ENCODE assay signal across 1 cellular context in genomic region chr2:189951791-189952535, GRCh38.
TF ChIP-seq lines count a peak whose summit lies in the region.

No MANE protein-coding gene starts in this region.

TF ChIP-seq in GM12878, 131 proteins besides CTCF, POLR2A, EP300 and RAD21 (continued from another document):
- no peak for TF ChIP-seq SMAD5 (IDR thresholded peaks at IDR 0.05; ENCODE audit: low read depth)
- no peak for TF ChIP-seq BCL11A (IDR thresholded peaks at IDR 0.05; ENCODE audit: low read depth, low read length)
- TF ChIP-seq SRF (IDR thresholded peaks at IDR 0.05; ENCODE audit: low read depth in 2 of 2, low read length in 2 of 2), result no peak
- TF ChIP-seq ZNF687 (IDR thresholded peaks at IDR 0.05), result no peak
- no peak for TF ChIP-seq BMI1 (IDR thresholded peaks at IDR 0.05; ENCODE audit: borderline replicate concordance)
- TF ChIP-seq KAT2A (conservative IDR thresholded peaks at IDR 0.05; ENCODE audit: control insufficient read depth, low read depth, low read length), result no peak
- TF ChIP-seq NFIC (IDR thresholded peaks at IDR 0.05; ENCODE audit: low read depth, low read length), result no peak
- TF ChIP-seq MTA3 (IDR thresholded peaks at IDR 0.05; ENCODE audit: borderline replicate concordance, low read length), result no peak
- TF ChIP-seq NFXL1 (IDR thresholded peaks at IDR 0.05; ENCODE audit: borderline replicate concordance), result no peak
